In the genomic region with DNA sequence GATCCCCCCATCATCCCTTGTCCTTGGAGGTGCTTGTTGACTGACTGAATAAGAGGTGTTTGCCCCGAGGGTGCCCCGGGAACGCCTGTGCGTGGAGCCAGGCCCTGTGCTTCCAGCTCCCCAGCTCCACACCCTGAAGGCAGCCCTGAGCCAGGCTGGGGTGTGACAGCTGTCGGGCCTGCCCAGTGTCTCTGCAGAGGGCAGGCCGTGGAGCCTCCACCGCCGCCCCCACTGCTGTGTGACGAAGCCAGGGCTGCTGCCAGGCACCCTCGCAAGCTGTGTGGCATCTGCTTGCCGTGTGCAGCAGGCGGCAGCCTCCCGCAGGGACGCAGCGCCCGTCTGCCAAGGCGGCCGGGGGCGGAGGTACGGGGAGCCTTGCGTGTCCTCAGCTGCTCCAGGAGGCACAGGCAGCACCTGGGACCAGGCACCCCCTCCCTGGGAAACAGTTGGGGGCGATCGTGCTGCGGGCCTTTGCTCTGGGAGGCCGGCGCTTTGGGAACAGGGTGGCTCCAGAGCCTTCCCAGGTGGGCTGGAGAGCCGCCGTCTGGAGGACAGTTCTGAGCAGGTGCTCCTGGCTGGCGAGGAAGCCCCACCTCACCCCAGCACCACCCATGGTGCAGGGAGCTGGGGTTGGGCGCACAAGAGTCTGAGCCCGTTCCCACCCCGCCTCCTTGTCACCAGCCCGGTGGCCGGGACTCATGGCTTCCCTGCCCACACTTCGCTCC, we compare ENCODE assay signal across 13 cellular contexts.
DNase-seq lines count a peak whose midpoint lies in the region; ATAC-seq and TF ChIP-seq lines count a peak whose summit lies in the region.
"Had no signal": no experiment of that assay in that cellular context is flagged by ENCODE, and none has a peak within 500 bp of the region (broad histone marks: within the 10 kb centered on the region; RNA-seq: fewer than 3 reads in every experiment).

No MANE protein-coding gene starts in this region.

- H3K4me3 Mint-ChIP-seq in effector memory CD8-positive, alpha-beta T cell: no peak overlapping the region
- H3K4me3 Mint-ChIP-seq in activated T-cell treated with anti-CD3 and anti-CD28 coated beads, Interleukin-2, amount 50 U/mL, for 24 hours: no peak overlapping the region
- H3K4me3 Mint-ChIP-seq: CD4-positive, CD25-positive, alpha-beta regulatory T cell; HFFc6 had no signal

- peak overlapping the region; percentile 75 to 80 for H3K27ac Mint-ChIP-seq in effector memory CD8-positive, alpha-beta T cell
- no peak overlapping the region for H3K27ac Mint-ChIP-seq in activated T-cell treated with anti-CD3 and anti-CD28 coated beads, Interleukin-2, amount 50 U/mL, for 24 hours
- H3K27ac Mint-ChIP-seq: CD4-positive, CD25-positive, alpha-beta regulatory T cell; HFFc6 had no signal

- peaks cover 22 to 25% of the 10 kb centered on the region in 2 donors for H3K4me1 Mint-ChIP-seq in effector memory CD8-positive, alpha-beta T cell (ENCODE audit: low read depth in 2 of 2)
- peaks cover 5% of the 10 kb centered on the region for H3K4me1 Mint-ChIP-seq in activated T-cell treated with anti-CD3 and anti-CD28 coated beads, Interleukin-2, amount 50 U/mL, for 24 hours (ENCODE audit: low read depth)

- H3K27me3 ChIP-seq in BLaER1: no peaks in the 10 kb centered on the region
- H3K27me3 ChIP-seq: thyroid gland had no signal

- H3K4me1 ChIP-seq in BLaER1: peaks cover 98% of the 10 kb centered on the region

- H3K27ac ChIP-seq in BLaER1: no peak overlapping the region
- H3K27ac ChIP-seq: VCaP had no signal

- H3K36me3 Mint-ChIP-seq in effector memory CD8-positive, alpha-beta T cell (ENCODE audit: insufficient read depth): peaks cover 11% of the 10 kb centered on the region
- H3K36me3 Mint-ChIP-seq in activated T-cell treated with anti-CD3 and anti-CD28 coated beads, Interleukin-2, amount 50 U/mL, for 24 hours (ENCODE audit: low read depth): no peaks in the 10 kb centered on the region
- H3K36me3 Mint-ChIP-seq: CD4-positive, CD25-positive, alpha-beta regulatory T cell had no signal

- no peak for TF ChIP-seq CTCF in GM13977 (IDR thresholded peaks at IDR 0.05; ENCODE audit: extremely low read depth, insufficient read depth, missing control alignments)

- in situ Hi-C loops in KBM-7 (cut with MboI; ENCODE audit: low pct_unique_long_range_greater_than_20kb, low sequenced_read_pairs): no loop called here
- in situ Hi-C loops in GM13977 (cut with MboI; ENCODE audit: low pct_unique_long_range_greater_than_20kb, low sequenced_read_pairs, unreplicated experiment): no loop called here

- H3K9me3 Mint-ChIP-seq in effector memory CD8-positive, alpha-beta T cell: no peaks in the 10 kb centered on the region
- H3K9me3 Mint-ChIP-seq in activated T-cell treated with anti-CD3 and anti-CD28 coated beads, Interleukin-2, amount 50 U/mL, for 24 hours: no peaks in the 10 kb centered on the region
- H3K9me3 Mint-ChIP-seq: CD4-positive, CD25-positive, alpha-beta regulatory T cell; HFFc6 had no signal

- peak overlapping the region; percentile 17; the same call in 1 of the 2 replicates for H3K4me2 ChIP-seq in BLaER1

- DNase-seq in NCI-H2107 treated with DMSO at 0.1 percent for 48 hours (lab: John Stamatoyannopoulos, UW; ENCODE audit: unreplicated experiment): peak; percentile 85
- no peak for DNase-seq in effector memory CD8-positive, alpha-beta T cell
- DNase-seq in middle frontal gyrus (ENCODE audit: extremely low spot score, low spot score): peak; percentile 49
- DNase-seq in NCI-H146 (lab: John Stamatoyannopoulos, UW): no peak
- DNase-seq in KBM-7: no peak
- DNase-seq in activated T-cell treated with anti-CD3 and anti-CD28 coated beads, Interleukin-2, amount 50 U/mL, for 24 hours: no peak
- DNase-seq in GM13977 (ENCODE audit: low spot score): no peak
- DNase-seq: CD4-positive, CD25-positive, alpha-beta regulatory T cell; HFFc6; PC-3; thyroid gland had no signal

- H3K36me3 ChIP-seq in BLaER1: peaks cover 92% of the 10 kb centered on the region
- H3K36me3 ChIP-seq: thyroid gland had no signal

- no peak for ATAC-seq in effector memory CD8-positive, alpha-beta T cell (replicated peaks)
- ATAC-seq: PC-3 had no signal

- H4K20me1 ChIP-seq in BLaER1: peaks cover 100% of the 10 kb centered on the region

- H3K27me3 Mint-ChIP-seq in effector memory CD8-positive, alpha-beta T cell: no peaks in the 10 kb centered on the region
- no peaks in the 10 kb centered on the region for H3K27me3 Mint-ChIP-seq in activated T-cell treated with anti-CD3 and anti-CD28 coated beads, Interleukin-2, amount 50 U/mL, for 24 hours
- H3K27me3 Mint-ChIP-seq: CD4-positive, CD25-positive, alpha-beta regulatory T cell had no signal

- no peak overlapping the region for H3K9ac ChIP-seq in BLaER1

- no peak overlapping the region for H3K4me3 ChIP-seq in BLaER1
- H3K4me3 ChIP-seq: thyroid gland had no signal

- H3K9me3 ChIP-seq in BLaER1: no peaks in the 10 kb centered on the region
- H3K9me3 ChIP-seq: thyroid gland had no signal

Comparison
In these comparisons a context has a peak if more than half of its experiments do, and no peak if none do; other contexts are left out.
1. DNase-seq: peak in NCI-H2107 treated with DMSO at 0.1 percent for 48 hours (single experiment) and middle frontal gyrus (single experiment); none in effector memory CD8-positive, alpha-beta T cell (0 of 3), NCI-H146 (single experiment), KBM-7 (single experiment), activated T-cell treated with anti-CD3 and anti-CD28 coated beads, Interleukin-2, amount 50 U/mL, for 24 hours (single experiment) and GM13977 (single experiment).